Comparison of ENCODE assay signal across 11 cellular contexts in genomic region chr17:62950067-62950466, GRCh38. TPM values are rescaled to one million over a fixed set of nuclear protein-coding genes. Genes with fewer than 3 reads are reported as not detected.
A peak's percentile ranks its signal among the peaks of the same experiment; 100 is the strongest.
DNase-seq lines count a peak whose midpoint lies in the region; ATAC-seq and TF ChIP-seq lines count a peak whose summit lies in the region.
"Had no signal": no experiment of that assay in that cellular context is flagged by ENCODE, and none has a peak within 500 bp of the region (broad histone marks: within the 10 kb centered on the region; RNA-seq: fewer than 3 reads in every experiment).

No MANE protein-coding gene starts in this region.

- ATAC-seq in upper lobe of right lung (peak; percentile 82), GM21619 (IDR thresholded peaks at IDR 0.05; ENCODE audit: unreplicated experiment) (no peak)
- ATAC-seq: naive thymus-derived CD4-positive, alpha-beta T cell had no signal

- no peak overlapping the region for H3K27ac ChIP-seq in upper lobe of right lung

- DNase-seq in NCI-H82 (lab: John Stamatoyannopoulos, UW) (peak; percentile 58), NCI-H82 treated with DMSO at 0.1 percent for 48 hours (lab: John Stamatoyannopoulos, UW; ENCODE audit: unreplicated experiment) (no peak), amniotic epithelial cell (ENCODE audit: low read depth) (peak; percentile 57), hepatic stellate cell (ENCODE audit: low spot score) (peak; percentile 52), upper lobe of right lung (no peak), putamen (ENCODE audit: low spot score) (no peak)
- no peak for DNase-seq in activated CD4-positive, alpha-beta T cell treated with anti-CD3 and anti-CD28 coated beads for 4 hours
- DNase-seq: naive thymus-derived CD4-positive, alpha-beta T cell; NCI-H1694; stimulated activated CD4-positive, alpha-beta T cell treated with anti-CD3 and anti-CD28 coated beads, Interleukin-2, amount 100 ng/mL, for 24 hours had no signal

- H3K9me3 ChIP-seq in upper lobe of right lung, result no peaks in the 10 kb centered on the region

- intact Hi-C loops in upper lobe of right lung (cut with DNase I), result no loop called here

- no peaks in the 10 kb centered on the region for H3K4me1 ChIP-seq in upper lobe of right lung

- no peak for TF ChIP-seq CTCF in upper lobe of right lung (IDR thresholded peaks at IDR 0.05)

- H3K27me3 ChIP-seq in upper lobe of right lung, result no peaks in the 10 kb centered on the region

- H3K36me3 ChIP-seq in upper lobe of right lung, result no peaks in the 10 kb centered on the region

- H3K4me3 ChIP-seq in upper lobe of right lung, result no peak overlapping the region

RNA-seq across cellular contexts. Expression of gene TANC2, which starts 16.0 kb away (rescaled TPM):
- total RNA-seq in upper lobe of right lung, result 114 TPM

Comparison
In these comparisons a context has a peak if more than half of its experiments do, and no peak if none do; other contexts are left out.
1. DNase-seq: peak in NCI-H82 (single experiment), amniotic epithelial cell (single experiment) and hepatic stellate cell (single experiment); none in NCI-H82 treated with DMSO at 0.1 percent for 48 hours (single experiment), upper lobe of right lung (single experiment), putamen (single experiment) and activated CD4-positive, alpha-beta T cell treated with anti-CD3 and anti-CD28 coated beads for 4 hours (0 of 2).